ENCODE assay signal across 17 cellular contexts in the genomic region with DNA sequence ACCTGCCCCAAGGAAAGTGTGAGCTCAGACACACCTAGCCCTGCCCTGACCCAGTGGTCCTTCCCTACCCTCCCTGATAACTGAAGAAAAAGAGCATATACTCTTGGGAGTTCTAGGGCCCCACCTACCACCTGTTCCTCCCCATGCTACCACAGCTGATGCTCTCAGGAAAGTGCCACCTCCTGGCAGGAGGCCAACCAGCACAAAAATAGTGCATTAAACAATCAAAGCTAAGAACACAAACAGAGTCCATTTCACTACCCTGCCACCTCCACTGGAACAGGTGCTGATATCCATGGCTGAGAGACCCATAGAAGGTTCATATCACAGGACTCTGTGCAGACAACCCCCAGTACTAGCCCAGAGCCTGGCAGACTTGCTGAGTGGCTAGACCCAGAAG.
"Had no signal": no experiment of that assay in that cellular context is flagged by ENCODE, and none has a peak within 500 bp of the region (broad histone marks: within the 10 kb centered on the region; RNA-seq: fewer than 3 reads in every experiment).

No MANE protein-coding gene starts in this region.

- H3K4me3 ChIP-seq: cardiac muscle cell, lower lobe of right lung, right lobe of liver, smooth muscle cell had no signal

- H3K9ac ChIP-seq: parathyroid adenoma had no signal

- H3K79me2 ChIP-seq: parathyroid adenoma had no signal

- H3K27ac ChIP-seq: cardiac muscle cell, epithelial cell of prostate, lower lobe of right lung, neutrophil, parathyroid adenoma, right lobe of liver had no signal

- H3K9me3 ChIP-seq: lower lobe of right lung, neutrophil, right lobe of liver had no signal

- H2AFZ ChIP-seq: parathyroid adenoma had no signal

- H3K27me3 ChIP-seq: cardiac muscle cell, neutrophil, right lobe of liver had no signal

- DNase-seq: activated B cell treated with CpG ODN at 0.5 μM for 24 hours; activated CD4-positive, alpha-beta memory T cell treated with anti-CD3 and anti-CD28 coated beads for 36 hours; activated CD4-positive, alpha-beta T cell treated with anti-CD3 and anti-CD28 coated beads for 4 hours; activated T-cell treated with anti-CD3 and anti-CD28 coated beads for 4 hours; foreskin fibroblast; hypothalamus; islet precursor cell; lower lobe of right lung; natural killer cell; right lobe of liver; stimulated activated CD4-positive, alpha-beta T cell treated with anti-CD3 and anti-CD28 coated beads, Interleukin-4, amount 100 ng/mL, for 24 hours had no signal

- H3K4me2 ChIP-seq: smooth muscle cell had no signal

- H3K4me1 ChIP-seq: lower lobe of right lung, parathyroid adenoma, right lobe of liver had no signal

- ATAC-seq: lower lobe of right lung; natural killer cell; right lobe of liver; stimulated activated effector memory CD8-positive, alpha-beta T cell treated with anti-CD3 and anti-CD28 coated beads, Interleukin-12 subunit alpha, Interleukin-12 subunit beta, amount 100 ng/mL, for 72 hours had no signal

- H3K36me3 ChIP-seq: cardiac muscle cell, lower lobe of right lung, neutrophil, right lobe of liver had no signal
